In genomic region chr17:37702605-37703004, GRCh38 we compare ENCODE assay signal across 14 cellular contexts. TPM values are rescaled to one million over a fixed set of nuclear protein-coding genes. Genes with fewer than 3 reads are reported as not detected.
DNase-seq lines count a peak whose midpoint lies in the region; ATAC-seq and TF ChIP-seq lines count a peak whose summit lies in the region.
"Had no signal": no experiment of that assay in that cellular context is flagged by ENCODE, and none has a peak within 500 bp of the region (broad histone marks: within the 10 kb centered on the region; RNA-seq: fewer than 3 reads in every experiment).

No MANE protein-coding gene starts in this region.

- TF ChIP-seq POLR2A in lower leg skin (IDR thresholded peaks at IDR 0.05) = no peak

- no peaks in the 10 kb centered on the region for H3K27me3 Mint-ChIP-seq in Caco-2 (ENCODE audit: insufficient read depth, unreplicated experiment)

- H3K4me3 ChIP-seq in Caco-2 (ENCODE audit: low read depth, low read length) (no peak overlapping the region), MG63 (no peak overlapping the region), epithelial cell of esophagus (ENCODE audit: low read length) (no peak overlapping the region), lower leg skin (ENCODE audit: low read depth, poor library complexity, severe bottlenecking) (no peak overlapping the region)
- H3K4me3 ChIP-seq: esophagus muscularis mucosa, suprapubic skin had no signal

- peaks cover 44% of the 10 kb centered on the region for H3K4me1 Mint-ChIP-seq in Caco-2 (ENCODE audit: low read depth, unreplicated experiment)

- peaks cover 5% of the 10 kb centered on the region; the same call in 1 of the 2 replicates for H3K36me3 ChIP-seq in Caco-2 (ENCODE audit: control insufficient read depth, insufficient read depth, low read length)
- no peaks in the 10 kb centered on the region for H3K36me3 ChIP-seq in MG63
- H3K36me3 ChIP-seq: esophagus muscularis mucosa, suprapubic skin had no signal

- TF ChIP-seq CTCF in Caco-2 (IDR thresholded peaks at IDR 0.05; ENCODE audit: insufficient read depth in 1 of 2, low read depth in 1 of 2, low read length in 1 of 2, severe bottlenecking in 1 of 2, unreplicated experiment in 1 of 2) (no peak), epithelial cell of esophagus (IDR thresholded peaks at IDR 0.05; ENCODE audit: insufficient read depth, low read depth, low read length, missing control alignments) (peak; percentile 14), lower leg skin (IDR thresholded peaks at IDR 0.05) (no peak)

- POLR2A ChIA-PET in Caco-2 (lab: Charles Lee) = interaction anchor here (0.8 kb wide), 1 partner anchor 42 kb away, joined by 3 read pairs; the partner anchor contains the start of gene HNF1B

- peak overlapping the region; percentile 84 for H3K27ac Mint-ChIP-seq in Caco-2 (ENCODE audit: unreplicated experiment)

- peaks cover 15% of the 10 kb centered on the region for H3K4me1 ChIP-seq in Caco-2
- H3K4me1 ChIP-seq: esophagus muscularis mucosa, suprapubic skin had no signal

- H3K27me3 ChIP-seq in Caco-2 (replicated peaks; ENCODE audit: control insufficient read depth, insufficient read depth, low read length) (no peaks in the 10 kb centered on the region), MG63 (no peaks in the 10 kb centered on the region)

- no peak overlapping the region for H3K4me3 Mint-ChIP-seq in Caco-2 (ENCODE audit: unreplicated experiment)

- no peak for ATAC-seq in GM19324 (IDR thresholded peaks at IDR 0.05; ENCODE audit: low FRiP score, unreplicated experiment)
- ATAC-seq: left lobe of liver had no signal

- H3K36me3 Mint-ChIP-seq in Caco-2 (ENCODE audit: insufficient read depth, unreplicated experiment) = peaks cover 79% of the 10 kb centered on the region

- no TSS peak for BruUV-seq in Caco-2 (replicated peaks; lab: Mats Ljungman, UMichigan)

- no peaks in the 10 kb centered on the region for H3K9me3 Mint-ChIP-seq in Caco-2 (ENCODE audit: unreplicated experiment)

- H3K9me3 ChIP-seq in Caco-2 (no peaks in the 10 kb centered on the region), MG63 (no peaks in the 10 kb centered on the region)
- H3K9me3 ChIP-seq: esophagus muscularis mucosa, suprapubic skin had no signal

- CTCF ChIA-PET in Caco-2 (lab: Charles Lee) = interaction anchor here (0.6 to 1.4 kb wide), 4 partner anchors 15 to 114 kb away, joined by 3 to 7 read pairs (median 4); no protein-coding TSS in a partner anchor

- intact Hi-C loops in Caco-2 (cut with micrococcal nuclease; ENCODE audit: unreplicated experiment) (loop anchor here (5.0 kb wide), 1 partner anchor 115 kb away; no protein-coding TSS in a partner anchor), lower leg skin (cut with DNase I; ENCODE audit: low total_unique reads) (no loop called here)

- DNase-seq in Caco-2 = no peak
- DNase-seq in MG63 = peak; percentile 71
- DNase-seq in epithelial cell of esophagus (ENCODE audit: low read depth) = peak; percentile 82
- DNase-seq in non-pigmented ciliary epithelial cell (ENCODE audit: low read depth) = peak; percentile 23
- DNase-seq in activated effector memory CD4-positive, alpha-beta T cell treated with anti-CD3 and anti-CD28 coated beads, Interleukin-2, amount 50 U/mL, for 16 hours = no peak
- DNase-seq in lower leg skin (ENCODE audit: low spot score in 2 of 2) = no peak
- DNase-seq in NCI-H1436 treated with DMSO at 0.1 percent for 48 hours (lab: John Stamatoyannopoulos, UW) = no peak
- DNase-seq: NCI-H187 treated with DMSO at 0.1 percent for 48 hours; stimulated activated CD4-positive, alpha-beta T cell treated with anti-CD3 and anti-CD28 coated beads, Interleukin-4, amount 100 ng/mL, for 24 hours had no signal

RNA-seq across cellular contexts. Expression of gene HNF1B, which starts 42.3 kb away (rescaled TPM):
- 36.9 TPM in 2 replicates for total RNA-seq in Caco-2 (2022)
- total RNA-seq in MG63 (2014; rRNA removed; shearing (Covaris generic); ENCODE audit: low replicate concordance) = not detected in 2 replicates
- total RNA-seq in lower leg skin = not detected
- total RNA-seq: esophagus muscularis mucosa, osteoblast, suprapubic skin had no signal

RNA-seq across cellular contexts. Expression of gene DDX52, which starts 59.4 kb away (rescaled TPM):
- total RNA-seq in Caco-2 (2022) (78.7 and 85.1 TPM in 2 replicates), lower leg skin (10 to 100 TPM; 18.1 to 20.4 (median 19.4) TPM)
- total RNA-seq in MG63 (2014; rRNA removed; shearing (Covaris generic); ENCODE audit: low replicate concordance) = 25.7 and 26.8 TPM in 2 replicates

Comparison
In these comparisons a context has a peak if more than half of its experiments do, and no peak if none do; other contexts are left out.
1. DNase-seq: peak in MG63 (single experiment), epithelial cell of esophagus (single experiment) and non-pigmented ciliary epithelial cell (single experiment); none in Caco-2 (0 of 2), activated effector memory CD4-positive, alpha-beta T cell treated with anti-CD3 and anti-CD28 coated beads, Interleukin-2, amount 50 U/mL, for 16 hours (single experiment), lower leg skin (0 of 2) and NCI-H1436 treated with DMSO at 0.1 percent for 48 hours (single experiment).
2. RNA of gene HNF1B, which starts 42.3 kb away (total RNA-seq): 36.9 TPM in Caco-2; not detected in MG63 and not detected in lower leg skin; every median in the first group is over 10 times any median in the second.